In genomic region chr7:26550492-26550891, GRCh38 we compare ENCODE assay signal across 16 cellular contexts.
"Had no signal": no experiment of that assay in that cellular context is flagged by ENCODE, and none has a peak within 500 bp of the region (broad histone marks: within the 10 kb centered on the region; RNA-seq: fewer than 3 reads in every experiment).

No MANE protein-coding gene starts in this region.

- H3K4me3 ChIP-seq: body of pancreas, colonic mucosa, esophagus squamous epithelium, left ventricle myocardium inferior had no signal

- H3K36me3 Mint-ChIP-seq: activated CD4-positive, alpha-beta memory T cell treated with anti-CD3 and anti-CD28 coated beads for 36 hours; activated naive CD4-positive, alpha-beta T cell treated with anti-CD3 and anti-CD28 coated beads, Interleukin-2, amount 50 U/mL, for 72 hours; stimulated activated memory B cell treated with anti-CD40 and anti-IgM and Interleukin-4, amounts not matched to agents 10 μg/mL and 1 μg/mL and 100 μg/mL, for 72 hours had no signal

- H3K27ac ChIP-seq: colonic mucosa, left ventricle myocardium inferior had no signal

- ATAC-seq: activated naive CD4-positive, alpha-beta T cell treated with anti-CD3 and anti-CD28 coated beads, Interleukin-2, amount 50 U/mL, for 72 hours; body of pancreas; stimulated activated memory B cell treated with anti-CD40 and anti-IgM and Interleukin-4, amounts not matched to agents 10 μg/mL and 1 μg/mL and 100 μg/mL, for 72 hours had no signal

- H3K4me1 ChIP-seq: colonic mucosa, esophagus squamous epithelium, left ventricle myocardium inferior had no signal

- DNase-seq: activated CD4-positive, alpha-beta memory T cell treated with anti-CD3 and anti-CD28 coated beads for 36 hours; activated CD4-positive, alpha-beta T cell treated with anti-CD3 and anti-CD28 coated beads for 1 hour; activated T-cell treated with anti-CD3 and anti-CD28 coated beads, Interleukin-2, amount 50 U/mL, for 24 hours; body of pancreas; central memory CD4-positive, alpha-beta T cell; colonic mucosa; esophagus squamous epithelium; hippocampal formation; left ventricle myocardium inferior; mesenchymal stem cell; nucleus accumbens; posterior cingulate gyrus; stimulated activated CD4-positive, alpha-beta T cell treated with anti-CD3 and anti-CD28 coated beads, Interleukin-2, amount 100 ng/mL, for 48 hours had no signal

- H3K27ac Mint-ChIP-seq: activated CD4-positive, alpha-beta memory T cell treated with anti-CD3 and anti-CD28 coated beads for 36 hours; activated naive CD4-positive, alpha-beta T cell treated with anti-CD3 and anti-CD28 coated beads, Interleukin-2, amount 50 U/mL, for 72 hours; activated T-cell treated with anti-CD3 and anti-CD28 coated beads, Interleukin-2, amount 50 U/mL, for 24 hours; nephron; stimulated activated memory B cell treated with anti-CD40 and anti-IgM and Interleukin-4, amounts not matched to agents 10 μg/mL and 1 μg/mL and 100 μg/mL, for 72 hours had no signal

- H3K4me3 Mint-ChIP-seq: activated CD4-positive, alpha-beta memory T cell treated with anti-CD3 and anti-CD28 coated beads for 36 hours; activated T-cell treated with anti-CD3 and anti-CD28 coated beads, Interleukin-2, amount 50 U/mL, for 24 hours; nephron; stimulated activated memory B cell treated with anti-CD40 and anti-IgM and Interleukin-4, amounts not matched to agents 10 μg/mL and 1 μg/mL and 100 μg/mL, for 72 hours had no signal

- H3K9me3 Mint-ChIP-seq: activated CD4-positive, alpha-beta memory T cell treated with anti-CD3 and anti-CD28 coated beads for 36 hours; activated naive CD4-positive, alpha-beta T cell treated with anti-CD3 and anti-CD28 coated beads, Interleukin-2, amount 50 U/mL, for 72 hours; activated T-cell treated with anti-CD3 and anti-CD28 coated beads, Interleukin-2, amount 50 U/mL, for 24 hours; nephron; stimulated activated memory B cell treated with anti-CD40 and anti-IgM and Interleukin-4, amounts not matched to agents 10 μg/mL and 1 μg/mL and 100 μg/mL, for 72 hours had no signal

- H3K4me1 Mint-ChIP-seq: stimulated activated memory B cell treated with anti-CD40 and anti-IgM and Interleukin-4, amounts not matched to agents 10 μg/mL and 1 μg/mL and 100 μg/mL, for 72 hours had no signal

- H3K36me3 ChIP-seq: colonic mucosa, esophagus squamous epithelium, left ventricle myocardium inferior had no signal

- H3K9me3 ChIP-seq: body of pancreas, colonic mucosa, esophagus squamous epithelium had no signal

- H3K27me3 ChIP-seq: body of pancreas, colonic mucosa had no signal
